ENCODE assay signal across 1 cellular context in the genomic region with DNA sequence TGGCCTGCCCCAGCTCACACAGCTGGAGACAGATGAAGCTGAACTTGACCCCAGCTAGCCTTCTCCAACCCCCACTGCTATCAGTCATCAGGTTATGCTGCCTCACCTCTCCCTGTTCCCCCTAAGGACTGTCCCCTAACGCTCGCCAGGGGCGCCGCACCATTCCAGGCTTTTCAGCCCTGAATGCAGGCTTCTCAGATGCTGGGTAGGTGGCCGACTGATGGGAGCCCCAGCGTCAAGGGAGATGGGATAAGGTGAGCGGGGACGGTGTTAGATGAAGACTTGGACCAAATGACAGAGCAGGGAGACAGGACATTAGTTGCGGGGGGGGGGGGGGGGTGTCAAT.
TF ChIP-seq lines count a peak whose summit lies in the region.

No MANE protein-coding gene starts in this region.

TF ChIP-seq in HepG2, 621 proteins besides CTCF, POLR2A, EP300 and RAD21 (continued from another document):
- TF ChIP-seq, protein P1, sequence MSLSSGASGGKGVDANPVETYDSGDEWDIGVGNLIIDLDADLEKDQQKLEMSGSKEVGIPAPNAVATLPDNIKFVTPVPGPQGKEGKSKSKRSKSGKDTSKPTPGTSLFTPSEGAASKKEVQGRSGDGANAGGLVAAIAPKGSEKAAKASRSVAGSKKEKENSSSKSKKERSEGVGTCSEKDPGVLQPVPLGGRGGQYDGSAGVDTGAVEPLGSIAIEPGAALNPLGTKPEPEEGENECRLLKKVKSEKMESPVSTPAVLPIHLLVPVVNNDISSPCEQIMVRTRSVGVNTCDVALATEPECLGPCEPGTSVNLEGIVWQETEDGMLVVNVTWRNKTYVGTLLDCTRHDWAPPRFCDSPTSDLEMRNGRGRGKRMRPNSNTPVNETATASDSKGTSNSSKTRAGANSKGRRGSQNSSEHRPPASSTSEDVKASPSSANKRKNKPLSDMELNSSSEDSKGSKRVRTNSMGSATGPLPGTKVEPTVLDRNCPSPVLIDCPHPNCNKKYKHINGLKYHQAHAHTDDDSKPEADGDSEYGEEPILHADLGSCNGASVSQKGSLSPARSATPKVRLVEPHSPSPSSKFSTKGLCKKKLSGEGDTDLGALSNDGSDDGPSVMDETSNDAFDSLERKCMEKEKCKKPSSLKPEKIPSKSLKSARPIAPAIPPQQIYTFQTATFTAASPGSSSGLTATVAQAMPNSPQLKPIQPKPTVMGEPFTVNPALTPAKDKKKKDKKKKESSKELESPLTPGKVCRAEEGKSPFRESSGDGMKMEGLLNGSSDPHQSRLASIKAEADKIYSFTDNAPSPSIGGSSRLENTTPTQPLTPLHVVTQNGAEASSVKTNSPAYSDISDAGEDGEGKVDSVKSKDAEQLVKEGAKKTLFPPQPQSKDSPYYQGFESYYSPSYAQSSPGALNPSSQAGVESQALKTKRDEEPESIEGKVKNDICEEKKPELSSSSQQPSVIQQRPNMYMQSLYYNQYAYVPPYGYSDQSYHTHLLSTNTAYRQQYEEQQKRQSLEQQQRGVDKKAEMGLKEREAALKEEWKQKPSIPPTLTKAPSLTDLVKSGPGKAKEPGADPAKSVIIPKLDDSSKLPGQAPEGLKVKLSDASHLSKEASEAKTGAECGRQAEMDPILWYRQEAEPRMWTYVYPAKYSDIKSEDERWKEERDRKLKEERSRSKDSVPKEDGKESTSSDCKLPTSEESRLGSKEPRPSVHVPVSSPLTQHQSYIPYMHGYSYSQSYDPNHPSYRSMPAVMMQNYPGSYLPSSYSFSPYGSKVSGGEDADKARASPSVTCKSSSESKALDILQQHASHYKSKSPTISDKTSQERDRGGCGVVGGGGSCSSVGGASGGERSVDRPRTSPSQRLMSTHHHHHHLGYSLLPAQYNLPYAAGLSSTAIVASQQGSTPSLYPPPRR (CRISPR knock-in tag; IDR thresholded peaks at IDR 0.05; ENCODE audit: borderline replicate concordance): no peak
- TF ChIP-seq THAP11 (CRISPR knock-in tag; IDR thresholded peaks at IDR 0.05) (no peak), CENPBD1 (CRISPR knock-in tag; IDR thresholded peaks at IDR 0.05; ENCODE audit: borderline replicate concordance, low read depth) (no peak), AGO2 (optimal IDR thresholded peaks at IDR 0.05; ENCODE audit: low read depth, low read length) (no peak), ZSCAN31 (CRISPR knock-in tag; IDR thresholded peaks at IDR 0.05; ENCODE audit: low read depth) (no peak), GMEB1 (CRISPR knock-in tag; IDR thresholded peaks at IDR 0.05; ENCODE audit: borderline replicate concordance) (no peak), ZSCAN25 (CRISPR knock-in tag; IDR thresholded peaks at IDR 0.05) (no peak), PPARG (CRISPR knock-in tag; conservative IDR thresholded peaks at IDR 0.05) (no peak), MBNL3 (CRISPR knock-in tag; conservative IDR thresholded peaks at IDR 0.05) (no peak), PRPF4 (IDR thresholded peaks at IDR 0.05; ENCODE audit: low read depth, low read length, poor library complexity, severe bottlenecking) (no peak), ZNF235 (CRISPR knock-in tag; IDR thresholded peaks at IDR 0.05; ENCODE audit: borderline replicate concordance) (no peak), ZNF280B (CRISPR knock-in tag; IDR thresholded peaks at IDR 0.05; ENCODE audit: borderline replicate concordance) (no peak), CEBPG (CRISPR knock-in tag; IDR thresholded peaks at IDR 0.05) (no peak), ZNF496 (CRISPR knock-in tag; IDR thresholded peaks at IDR 0.05; ENCODE audit: insufficient replicate concordance) (no peak)
- TF ChIP-seq, protein P2, sequence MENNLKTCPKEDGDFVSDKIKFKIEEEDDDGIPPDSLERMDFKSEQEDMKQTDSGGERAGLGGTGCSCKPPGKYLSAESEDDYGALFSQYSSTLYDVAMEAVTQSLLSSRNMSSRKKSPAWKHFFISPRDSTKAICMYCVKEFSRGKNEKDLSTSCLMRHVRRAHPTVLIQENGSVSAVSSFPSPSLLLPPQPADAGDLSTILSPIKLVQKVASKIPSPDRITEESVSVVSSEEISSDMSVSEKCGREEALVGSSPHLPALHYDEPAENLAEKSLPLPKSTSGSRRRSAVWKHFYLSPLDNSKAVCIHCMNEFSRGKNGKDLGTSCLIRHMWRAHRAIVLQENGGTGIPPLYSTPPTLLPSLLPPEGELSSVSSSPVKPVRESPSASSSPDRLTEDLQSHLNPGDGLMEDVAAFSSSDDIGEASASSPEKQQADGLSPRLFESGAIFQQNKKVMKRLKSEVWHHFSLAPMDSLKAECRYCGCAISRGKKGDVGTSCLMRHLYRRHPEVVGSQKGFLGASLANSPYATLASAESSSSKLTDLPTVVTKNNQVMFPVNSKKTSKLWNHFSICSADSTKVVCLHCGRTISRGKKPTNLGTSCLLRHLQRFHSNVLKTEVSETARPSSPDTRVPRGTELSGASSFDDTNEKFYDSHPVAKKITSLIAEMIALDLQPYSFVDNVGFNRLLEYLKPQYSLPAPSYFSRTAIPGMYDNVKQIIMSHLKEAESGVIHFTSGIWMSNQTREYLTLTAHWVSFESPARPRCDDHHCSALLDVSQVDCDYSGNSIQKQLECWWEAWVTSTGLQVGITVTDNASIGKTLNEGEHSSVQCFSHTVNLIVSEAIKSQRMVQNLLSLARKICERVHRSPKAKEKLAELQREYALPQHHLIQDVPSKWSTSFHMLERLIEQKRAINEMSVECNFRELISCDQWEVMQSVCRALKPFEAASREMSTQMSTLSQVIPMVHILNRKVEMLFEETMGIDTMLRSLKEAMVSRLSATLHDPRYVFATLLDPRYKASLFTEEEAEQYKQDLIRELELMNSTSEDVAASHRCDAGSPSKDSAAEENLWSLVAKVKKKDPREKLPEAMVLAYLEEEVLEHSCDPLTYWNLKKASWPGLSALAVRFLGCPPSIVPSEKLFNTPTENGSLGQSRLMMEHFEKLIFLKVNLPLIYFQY (CRISPR knock-in tag; IDR thresholded peaks at IDR 0.05; ENCODE audit: borderline replicate concordance): no peak
- TF ChIP-seq, protein P3, sequence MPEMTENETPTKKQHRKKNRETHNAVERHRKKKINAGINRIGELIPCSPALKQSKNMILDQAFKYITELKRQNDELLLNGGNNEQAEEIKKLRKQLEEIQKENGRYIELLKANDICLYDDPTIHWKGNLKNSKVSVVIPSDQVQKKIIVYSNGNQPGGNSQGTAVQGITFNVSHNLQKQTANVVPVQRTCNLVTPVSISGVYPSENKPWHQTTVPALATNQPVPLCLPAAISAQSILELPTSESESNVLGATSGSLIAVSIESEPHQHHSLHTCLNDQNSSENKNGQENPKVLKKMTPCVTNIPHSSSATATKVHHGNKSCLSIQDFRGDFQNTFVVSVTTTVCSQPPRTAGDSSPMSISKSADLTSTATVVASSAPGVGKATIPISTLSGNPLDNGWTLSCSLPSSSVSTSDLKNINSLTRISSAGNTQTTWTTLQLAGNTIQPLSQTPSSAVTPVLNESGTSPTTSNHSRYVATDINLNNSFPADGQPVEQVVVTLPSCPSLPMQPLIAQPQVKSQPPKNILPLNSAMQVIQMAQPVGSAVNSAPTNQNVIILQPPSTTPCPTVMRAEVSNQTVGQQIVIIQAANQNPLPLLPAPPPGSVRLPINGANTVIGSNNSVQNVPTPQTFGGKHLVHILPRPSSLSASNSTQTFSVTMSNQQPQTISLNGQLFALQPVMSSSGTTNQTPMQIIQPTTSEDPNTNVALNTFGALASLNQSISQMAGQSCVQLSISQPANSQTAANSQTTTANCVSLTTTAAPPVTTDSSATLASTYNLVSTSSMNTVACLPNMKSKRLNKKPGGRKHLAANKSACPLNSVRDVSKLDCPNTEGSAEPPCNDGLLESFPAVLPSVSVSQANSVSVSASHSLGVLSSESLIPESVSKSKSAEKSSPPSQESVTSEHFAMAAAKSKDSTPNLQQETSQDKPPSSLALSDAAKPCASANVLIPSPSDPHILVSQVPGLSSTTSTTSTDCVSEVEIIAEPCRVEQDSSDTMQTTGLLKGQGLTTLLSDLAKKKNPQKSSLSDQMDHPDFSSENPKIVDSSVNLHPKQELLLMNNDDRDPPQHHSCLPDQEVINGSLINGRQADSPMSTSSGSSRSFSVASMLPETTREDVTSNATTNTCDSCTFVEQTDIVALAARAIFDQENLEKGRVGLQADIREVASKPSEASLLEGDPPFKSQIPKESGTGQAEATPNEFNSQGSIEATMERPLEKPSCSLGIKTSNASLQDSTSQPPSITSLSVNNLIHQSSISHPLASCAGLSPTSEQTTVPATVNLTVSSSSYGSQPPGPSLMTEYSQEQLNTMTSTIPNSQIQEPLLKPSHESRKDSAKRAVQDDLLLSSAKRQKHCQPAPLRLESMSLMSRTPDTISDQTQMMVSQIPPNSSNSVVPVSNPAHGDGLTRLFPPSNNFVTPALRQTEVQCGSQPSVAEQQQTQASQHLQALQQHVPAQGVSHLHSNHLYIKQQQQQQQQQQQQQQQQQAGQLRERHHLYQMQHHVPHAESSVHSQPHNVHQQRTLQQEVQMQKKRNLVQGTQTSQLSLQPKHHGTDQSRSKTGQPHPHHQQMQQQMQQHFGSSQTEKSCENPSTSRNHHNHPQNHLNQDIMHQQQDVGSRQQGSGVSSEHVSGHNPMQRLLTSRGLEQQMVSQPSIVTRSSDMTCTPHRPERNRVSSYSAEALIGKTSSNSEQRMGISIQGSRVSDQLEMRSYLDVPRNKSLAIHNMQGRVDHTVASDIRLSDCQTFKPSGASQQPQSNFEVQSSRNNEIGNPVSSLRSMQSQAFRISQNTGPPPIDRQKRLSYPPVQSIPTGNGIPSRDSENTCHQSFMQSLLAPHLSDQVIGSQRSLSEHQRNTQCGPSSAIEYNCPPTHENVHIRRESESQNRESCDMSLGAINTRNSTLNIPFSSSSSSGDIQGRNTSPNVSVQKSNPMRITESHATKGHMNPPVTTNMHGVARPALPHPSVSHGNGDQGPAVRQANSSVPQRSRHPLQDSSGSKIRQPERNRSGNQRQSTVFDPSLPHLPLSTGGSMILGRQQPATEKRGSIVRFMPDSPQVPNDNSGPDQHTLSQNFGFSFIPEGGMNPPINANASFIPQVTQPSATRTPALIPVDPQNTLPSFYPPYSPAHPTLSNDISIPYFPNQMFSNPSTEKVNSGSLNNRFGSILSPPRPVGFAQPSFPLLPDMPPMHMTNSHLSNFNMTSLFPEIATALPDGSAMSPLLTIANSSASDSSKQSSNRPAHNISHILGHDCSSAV (CRISPR knock-in tag; IDR thresholded peaks at IDR 0.05; ENCODE audit: borderline replicate concordance): no peak
- TF ChIP-seq, protein P4, sequence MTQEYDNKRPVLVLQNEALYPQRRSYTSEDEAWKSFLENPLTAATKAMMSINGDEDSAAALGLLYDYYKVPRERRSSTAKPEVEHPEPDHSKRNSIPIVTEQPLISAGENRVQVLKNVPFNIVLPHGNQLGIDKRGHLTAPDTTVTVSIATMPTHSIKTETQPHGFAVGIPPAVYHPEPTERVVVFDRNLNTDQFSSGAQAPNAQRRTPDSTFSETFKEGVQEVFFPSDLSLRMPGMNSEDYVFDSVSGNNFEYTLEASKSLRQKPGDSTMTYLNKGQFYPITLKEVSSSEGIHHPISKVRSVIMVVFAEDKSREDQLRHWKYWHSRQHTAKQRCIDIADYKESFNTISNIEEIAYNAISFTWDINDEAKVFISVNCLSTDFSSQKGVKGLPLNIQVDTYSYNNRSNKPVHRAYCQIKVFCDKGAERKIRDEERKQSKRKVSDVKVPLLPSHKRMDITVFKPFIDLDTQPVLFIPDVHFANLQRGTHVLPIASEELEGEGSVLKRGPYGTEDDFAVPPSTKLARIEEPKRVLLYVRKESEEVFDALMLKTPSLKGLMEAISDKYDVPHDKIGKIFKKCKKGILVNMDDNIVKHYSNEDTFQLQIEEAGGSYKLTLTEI (CRISPR knock-in tag; conservative IDR thresholded peaks at IDR 0.05): no peak
